In genomic region chr4:42474406-42474805, GRCh38 we compare ENCODE assay signal across 37 cellular contexts.
"Had no signal": no experiment of that assay in that cellular context is flagged by ENCODE, and none has a peak within 500 bp of the region (broad histone marks: within the 10 kb centered on the region; RNA-seq: fewer than 3 reads in every experiment).

No MANE protein-coding gene starts in this region.

- H3K27me3 ChIP-seq: adrenal gland, body of pancreas, brain microvascular endothelial cell, breast epithelium, cardiac muscle cell had no signal

- H3K4me1 ChIP-seq: adrenal gland, body of pancreas, breast epithelium had no signal

- H3K4me3 ChIP-seq: adrenal gland, body of pancreas, breast epithelium, cardiac muscle cell had no signal

- H3K27me3 Mint-ChIP-seq: activated B cell treated with CpG ODN at 0.5 μM for 24 hours; activated CD4-positive, alpha-beta memory T cell treated with anti-CD3 and anti-CD28 coated beads for 36 hours; activated CD4-positive, alpha-beta T cell treated with anti-CD3 and anti-CD28 coated beads, Interleukin-2, amount 10 ng/mL, durations not matched to agents 24 days and 14 days; activated CD8-positive, alpha-beta T cell treated with anti-CD3 and anti-CD28 coated beads for 36 hours; activated naive CD8-positive, alpha-beta T cell treated with anti-CD3 and anti-CD28 coated beads for 36 hours; activated T-helper 17 cell treated with anti-CD3 and anti-CD28 coated beads, Interleukin-2, amount 50 U/mL, for 72 hours; central memory CD8-positive, alpha-beta T cell had no signal

- H3K4me1 Mint-ChIP-seq: activated B cell treated with CpG ODN at 0.5 μM for 24 hours; activated naive CD8-positive, alpha-beta T cell treated with anti-CD3 and anti-CD28 coated beads for 36 hours; activated T-helper 17 cell treated with anti-CD3 and anti-CD28 coated beads, Interleukin-2, amount 50 U/mL, for 72 hours had no signal

- H3K27ac ChIP-seq: adrenal gland, body of pancreas, brain microvascular endothelial cell, breast epithelium, cardiac muscle cell, VCaP had no signal

- H3K9me3 Mint-ChIP-seq: activated B cell treated with CpG ODN at 0.5 μM for 24 hours; activated CD4-positive, alpha-beta memory T cell treated with anti-CD3 and anti-CD28 coated beads for 36 hours; activated CD4-positive, alpha-beta T cell treated with anti-CD3 and anti-CD28 coated beads, Interleukin-2, amount 10 ng/mL, durations not matched to agents 24 days and 14 days; activated CD8-positive, alpha-beta T cell treated with anti-CD3 and anti-CD28 coated beads for 36 hours; activated naive CD4-positive, alpha-beta T cell treated with anti-CD3 and anti-CD28 coated beads for 36 hours; activated naive CD4-positive, alpha-beta T cell treated with anti-CD3 and anti-CD28 coated beads, Interleukin-2, amount 50 U/mL, for 72 hours; activated naive CD8-positive, alpha-beta T cell treated with anti-CD3 and anti-CD28 coated beads for 36 hours; activated T-cell treated with anti-CD3 and anti-CD28 coated beads, Interleukin-2, amount 50 U/mL, for 4 hours; activated T-cell treated with anti-CD3 and anti-CD28 coated beads, Interleukin-2, amount 50 U/mL, for 72 hours; activated T-helper 1 cell treated with anti-CD3 and anti-CD28 coated beads, Interleukin-12 subunit alpha, Interleukin-12 subunit beta, Interleukin-2, Interleukin-4 antibody, amounts not matched to agents 30 ng/mL and 10 ng/mL and 1 ng/mL, durations not matched to agents 14 hours and 24 hours and 36 hours; activated T-helper 17 cell treated with anti-CD3 and anti-CD28 coated beads, Interleukin-2, amount 50 U/mL, for 72 hours; central memory CD8-positive, alpha-beta T cell; T-helper 1 cell treated with Interleukin-12 subunit alpha and Interleukin-12 subunit beta and Interleukin-4 antibody, amounts not matched to agents 30 μg/mL and 1 μg/mL, for 36 hours; T-helper 2 cell treated with Interferon-gamma antibody and Interleukin-4, amounts not matched to agents 5 μg/mL and 100 μg/mL, for 36 hours had no signal

- H3K4me3 Mint-ChIP-seq: activated B cell treated with CpG ODN at 0.5 μM for 24 hours; activated CD4-positive, alpha-beta memory T cell treated with anti-CD3 and anti-CD28 coated beads for 36 hours; activated CD4-positive, alpha-beta T cell treated with anti-CD3 and anti-CD28 coated beads, Interleukin-2, amount 10 ng/mL, durations not matched to agents 24 days and 14 days; activated CD8-positive, alpha-beta T cell treated with anti-CD3 and anti-CD28 coated beads for 36 hours; activated naive CD4-positive, alpha-beta T cell treated with anti-CD3 and anti-CD28 coated beads for 36 hours; activated naive CD8-positive, alpha-beta T cell treated with anti-CD3 and anti-CD28 coated beads for 36 hours; activated T-cell treated with anti-CD3 and anti-CD28 coated beads, Interleukin-2, amount 50 U/mL, for 4 hours; activated T-cell treated with anti-CD3 and anti-CD28 coated beads, Interleukin-2, amount 50 U/mL, for 72 hours; activated T-helper 1 cell treated with anti-CD3 and anti-CD28 coated beads, Interleukin-12 subunit alpha, Interleukin-12 subunit beta, Interleukin-2, Interleukin-4 antibody, amounts not matched to agents 30 ng/mL and 10 ng/mL and 1 ng/mL, durations not matched to agents 14 hours and 24 hours and 36 hours; activated T-helper 17 cell treated with anti-CD3 and anti-CD28 coated beads, Interleukin-2, amount 50 U/mL, for 72 hours; central memory CD8-positive, alpha-beta T cell; T-helper 1 cell treated with Interleukin-12 subunit alpha and Interleukin-12 subunit beta and Interleukin-4 antibody, amounts not matched to agents 30 μg/mL and 1 μg/mL, for 36 hours; T-helper 2 cell treated with Interferon-gamma antibody and Interleukin-4, amounts not matched to agents 5 μg/mL and 100 μg/mL, for 36 hours had no signal

- H3K27ac Mint-ChIP-seq: activated B cell treated with CpG ODN at 0.5 μM for 24 hours; activated CD4-positive, alpha-beta memory T cell treated with anti-CD3 and anti-CD28 coated beads for 36 hours; activated CD4-positive, alpha-beta T cell treated with anti-CD3 and anti-CD28 coated beads, Interleukin-2, amount 10 ng/mL, durations not matched to agents 24 days and 14 days; activated CD8-positive, alpha-beta T cell treated with anti-CD3 and anti-CD28 coated beads for 36 hours; activated naive CD4-positive, alpha-beta T cell treated with anti-CD3 and anti-CD28 coated beads for 36 hours; activated naive CD4-positive, alpha-beta T cell treated with anti-CD3 and anti-CD28 coated beads, Interleukin-2, amount 50 U/mL, for 72 hours; activated naive CD8-positive, alpha-beta T cell treated with anti-CD3 and anti-CD28 coated beads for 36 hours; activated T-cell treated with anti-CD3 and anti-CD28 coated beads, Interleukin-2, amount 50 U/mL, for 72 hours; activated T-helper 1 cell treated with anti-CD3 and anti-CD28 coated beads, Interleukin-12 subunit alpha, Interleukin-12 subunit beta, Interleukin-2, Interleukin-4 antibody, amounts not matched to agents 30 ng/mL and 10 ng/mL and 1 ng/mL, durations not matched to agents 14 hours and 24 hours and 36 hours; activated T-helper 17 cell treated with anti-CD3 and anti-CD28 coated beads, Interleukin-2, amount 50 U/mL, for 72 hours; T-helper 1 cell treated with Interleukin-12 subunit alpha and Interleukin-12 subunit beta and Interleukin-4 antibody, amounts not matched to agents 30 μg/mL and 1 μg/mL, for 36 hours; T-helper 2 cell treated with Interferon-gamma antibody and Interleukin-4, amounts not matched to agents 5 μg/mL and 100 μg/mL, for 36 hours had no signal

- H3K9me3 ChIP-seq: adrenal gland, body of pancreas, breast epithelium had no signal

- H3K36me3 ChIP-seq: adrenal gland, brain microvascular endothelial cell, breast epithelium, cardiac muscle cell had no signal

- ATAC-seq: activated CD8-positive, alpha-beta T cell treated with anti-CD3 and anti-CD28 coated beads for 36 hours; activated naive CD4-positive, alpha-beta T cell treated with anti-CD3 and anti-CD28 coated beads, Interleukin-2, amount 50 U/mL, for 72 hours; activated T-cell treated with anti-CD3 and anti-CD28 coated beads, Interleukin-2, amount 50 U/mL, for 4 hours; activated T-cell treated with anti-CD3 and anti-CD28 coated beads, Interleukin-2, amount 50 U/mL, for 72 hours; activated T-helper 17 cell treated with anti-CD3 and anti-CD28 coated beads, Interleukin-2, amount 50 U/mL, for 72 hours; body of pancreas had no signal

- DNase-seq: activated B cell treated with CpG ODN at 0.5 μM for 24 hours; activated CD4-positive, alpha-beta memory T cell treated with anti-CD3 and anti-CD28 coated beads for 36 hours; activated CD4-positive, alpha-beta T cell treated with anti-CD3 and anti-CD28 coated beads for 4 hours; activated CD4-positive, alpha-beta T cell treated with anti-CD3 and anti-CD28 coated beads, Interleukin-2, amount 10 ng/mL, durations not matched to agents 24 days and 14 days; activated CD4-positive, alpha-beta T cell treated with anti-CD3 and anti-CD28 coated beads, Interleukin-2, amount 50 U/mL, for 1 hour; activated CD4-positive, alpha-beta T cell treated with anti-CD3 and anti-CD28 coated beads, Interleukin-2, amount 50 U/mL, for 4 hours; activated CD4-positive, CD25-positive, alpha-beta regulatory T cell treated with anti-CD3 and anti-CD28 coated beads, Interleukin-2, amount 50 U/mL, for 72 hours; activated CD8-positive, alpha-beta memory T cell treated with anti-CD3 and anti-CD28 coated beads, Interleukin-2, amount 50 U/mL, for 4 hours; activated CD8-positive, alpha-beta T cell treated with anti-CD3 and anti-CD28 coated beads for 36 hours; activated effector memory CD4-positive, alpha-beta T cell treated with anti-CD3 and anti-CD28 coated beads, Interleukin-2, amount 50 U/mL, for 16 hours; activated gamma-delta T cell treated with Interleukin-2 at 50 U/mL for 16 hours; activated naive CD4-positive, alpha-beta T cell; activated naive CD4-positive, alpha-beta T cell treated with anti-CD3 and anti-CD28 coated beads for 36 hours; activated naive CD4-positive, alpha-beta T cell treated with anti-CD3 and anti-CD28 coated beads, Interleukin-2, amount 50 U/mL, for 16 hours; activated naive CD8-positive, alpha-beta T cell treated with anti-CD3 and anti-CD28 coated beads for 36 hours; activated T-cell treated with anti-CD3 and anti-CD28 coated beads for 4 hours; activated T-cell treated with anti-CD3 and anti-CD28 coated beads, Interleukin-2, amount 50 U/mL, for 1 hour; activated T-cell treated with anti-CD3 and anti-CD28 coated beads, Interleukin-2, amount 50 U/mL, for 4 hours; activated T-cell treated with anti-CD3 and anti-CD28 coated beads, Interleukin-2, amount 50 U/mL, for 72 hours; amniotic stem cell; aorta; body of pancreas; brain microvascular endothelial cell; caudate nucleus; T-helper 1 cell; T-helper 2 cell; T-helper 9 cell had no signal
